Comparison of ENCODE assay signal across 25 cellular contexts in genomic region chr14:52235866-52236510, GRCh38. TPM values are rescaled to one million over a fixed set of nuclear protein-coding genes. Genes with fewer than 3 reads are reported as not detected.
DNase-seq lines count a peak whose midpoint lies in the region; ATAC-seq, FAIRE-seq and TF ChIP-seq lines count a peak whose summit lies in the region.
"Had no signal": no experiment of that assay in that cellular context is flagged by ENCODE, and none has a peak within 500 bp of the region (broad histone marks: within the 10 kb centered on the region; RNA-seq: fewer than 3 reads in every experiment).

No MANE protein-coding gene starts in this region.

- DNase-seq in D341Med (ENCODE audit: low spot score) (peak; percentile 57), bronchial epithelial cell (ENCODE audit: low read depth) (no peak), osteoblast (ENCODE audit: insufficient read length, low spot score, missing footprints) (peak; percentile 9), KBM-7 (no peak), left lobe of liver (ENCODE audit: low spot score) (no peak), NCI-H1092 (lab: John Stamatoyannopoulos, UW) (no peak), GM20000 (ENCODE audit: low spot score) (no peak)
- DNase-seq: Caco-2; CD4-positive, alpha-beta memory T cell; DMS153; H7; MM.1S; NCI-H1048; NCI-H187 treated with DMSO at 0.1 percent for 48 hours; NCI-H748 treated with DMSO at 0.1 percent for 48 hours; SJCRH30 had no signal

- no peaks in the 10 kb centered on the region for H3K36me3 ChIP-seq in Loucy (ENCODE audit: insufficient read depth, low read length)
- no peaks in the 10 kb centered on the region for H3K36me3 ChIP-seq in bronchial epithelial cell (ENCODE audit: control insufficient read depth, insufficient read depth, low read length)
- H3K36me3 ChIP-seq in osteoblast (ENCODE audit: insufficient read depth, low read length) = no peaks in the 10 kb centered on the region
- H3K36me3 ChIP-seq: BLaER1, SJCRH30 had no signal

- H3K27me3 ChIP-seq in Loucy (ENCODE audit: insufficient read depth, low read length, poor library complexity, severe bottlenecking) = no peaks in the 10 kb centered on the region
- no peaks in the 10 kb centered on the region for H3K27me3 ChIP-seq in bronchial epithelial cell (ENCODE audit: control insufficient read depth, insufficient read depth, low read length)
- no peaks in the 10 kb centered on the region for H3K27me3 ChIP-seq in osteoblast (ENCODE audit: insufficient read depth, low read length)
- H3K27me3 ChIP-seq: BLaER1 had no signal

- peaks cover 2% of the 10 kb centered on the region; the same call in 1 of the 2 replicates for H3F3A ChIP-seq in Loucy (ENCODE audit: low read depth)

- no peaks in the 10 kb centered on the region for H4K20me1 ChIP-seq in Loucy (ENCODE audit: insufficient read depth, low read length, poor library complexity, severe bottlenecking)
- H4K20me1 ChIP-seq in osteoblast (ENCODE audit: insufficient read depth, low read length) = no peaks in the 10 kb centered on the region
- H4K20me1 ChIP-seq: BLaER1 had no signal

- TF ChIP-seq CTCF in Loucy (conservative IDR thresholded peaks at IDR 0.05; ENCODE audit: low read length) (no peak), bronchial epithelial cell (IDR thresholded peaks at IDR 0.05; ENCODE audit: insufficient read depth, low read length, severe bottlenecking) (no peak), osteoblast (IDR thresholded peaks at IDR 0.05; ENCODE audit: extremely low read depth, low read depth, low read length) (no peak), GM20000 (IDR thresholded peaks at IDR 0.05; ENCODE audit: extremely low read depth, missing control alignments) (no peak)

- no peak overlapping the region for H3K27ac ChIP-seq in osteoblast (ENCODE audit: low read depth, low read length)
- H3K27ac ChIP-seq: BLaER1, SJCRH30 had no signal

- no peak overlapping the region for H3K4me3 ChIP-seq in Loucy (ENCODE audit: low read length, poor library complexity, severe bottlenecking)
- H3K4me3 ChIP-seq in bronchial epithelial cell (ENCODE audit: low read depth, low read length) = no peak overlapping the region
- H3K4me3 ChIP-seq in osteoblast (ENCODE audit: insufficient read depth, low read length) = no peak overlapping the region
- H3K4me3 ChIP-seq: BLaER1, SJCRH30 had no signal

- ATAC-seq in left lobe of liver = no peak

- no peaks in the 10 kb centered on the region for H3K9me2 ChIP-seq in Loucy (replicated peaks; ENCODE audit: low read depth, low read length)

- in situ Hi-C loops in KBM-7 (cut with MboI; ENCODE audit: low pct_unique_long_range_greater_than_20kb, low sequenced_read_pairs) = no loop called here

- H3K79me2 ChIP-seq in Loucy (ENCODE audit: insufficient read depth, low read length) (peaks cover 8% of the 10 kb centered on the region; the same call in 1 of the 2 replicates), osteoblast (ENCODE audit: insufficient read depth, low read length) (no peaks in the 10 kb centered on the region)

- H3K9ac ChIP-seq in Loucy (ENCODE audit: low read depth, low read length, poor library complexity, severe bottlenecking) = peak overlapping the region; percentile 28
- H3K9ac ChIP-seq: BLaER1 had no signal

- H3K4me1 ChIP-seq in Loucy (ENCODE audit: insufficient read depth, low read length, poor library complexity, severe bottlenecking) (peaks cover 33% of the 10 kb centered on the region), osteoblast (ENCODE audit: insufficient read depth, low read length) (peaks cover 8% of the 10 kb centered on the region)
- H3K4me1 ChIP-seq: Caco-2, SJCRH30 had no signal

- H2AFZ ChIP-seq in Loucy (ENCODE audit: low read length) = no peak overlapping the region
- no peak overlapping the region for H2AFZ ChIP-seq in osteoblast (ENCODE audit: low read length)

- H3K4me2 ChIP-seq in Loucy (ENCODE audit: low read depth, low read length, poor library complexity, severe bottlenecking) (no peak overlapping the region), osteoblast (ENCODE audit: insufficient read depth, low read length) (no peak overlapping the region)

- FAIRE-seq in bronchial epithelial cell (lab: Jason Lieb, UNC) = peak; percentile 66
- FAIRE-seq: G401.6, GM12892, RCC 7860 had no signal

- no peaks in the 10 kb centered on the region for H3K9me3 ChIP-seq in Loucy (ENCODE audit: insufficient read depth, low read depth, low read length)
- no peaks in the 10 kb centered on the region for H3K9me3 ChIP-seq in osteoblast (ENCODE audit: low read depth, low read length)
- H3K9me3 ChIP-seq: BLaER1, Caco-2, SJCRH30 had no signal

RNA-seq across cellular contexts. Expression of gene PTGDR, which starts 31.5 kb away (rescaled TPM):
- total RNA-seq in bronchial epithelial cell (not detected in 2 replicates), osteoblast (1.4 and 1.5 TPM in 2 replicates), left lobe of liver (0.15 TPM)
- total RNA-seq: Daoy, H7, LHCN-M2, NCI-H460, OCI-LY7, SJCRH30 had no signal

Comparison
In these comparisons a context has a peak if more than half of its experiments do, and no peak if none do; other contexts are left out.
1. DNase-seq: peak in D341Med (single experiment) and osteoblast (single experiment); none in bronchial epithelial cell (single experiment), KBM-7 (single experiment), left lobe of liver (single experiment), NCI-H1092 (single experiment) and GM20000 (single experiment).